In genomic region chr2:133655565-133656113, GRCh38 we compare ENCODE assay signal across 18 cellular contexts.
"Had no signal": no experiment of that assay in that cellular context is flagged by ENCODE, and none has a peak within 500 bp of the region (broad histone marks: within the 10 kb centered on the region; RNA-seq: fewer than 3 reads in every experiment).

No MANE protein-coding gene starts in this region.

- H3K9me3 ChIP-seq: neutrophil, psoas muscle, right lobe of liver, testis, upper lobe of right lung had no signal

- H3K36me3 ChIP-seq: neutrophil, right lobe of liver, spleen, tibial nerve, upper lobe of right lung had no signal

- H3K4me3 ChIP-seq: coronary artery, psoas muscle, right lobe of liver, spleen, testis, tibial nerve, upper lobe of right lung had no signal

- H3K4me1 ChIP-seq: psoas muscle, right lobe of liver, spleen, testis, upper lobe of right lung had no signal

- H3K27me3 ChIP-seq: neutrophil, right lobe of liver, spleen, testis, tibial nerve, upper lobe of right lung had no signal

- DNase-seq: effector CD4-positive, alpha-beta T cell; endodermal cell; islet precursor cell; mammary epithelial cell; naive thymus-derived CD4-positive, alpha-beta T cell; nephron progenitor cell; psoas muscle; retina; right lobe of liver; spleen; stimulated activated CD4-positive, alpha-beta T cell treated with anti-CD3 and anti-CD28 coated beads, Interleukin-15, amount 100 ng/mL, for 24 hours; stimulated activated CD4-positive, alpha-beta T cell treated with anti-CD3 and anti-CD28 coated beads, Interleukin-1b, Interleukin-23, amount 100 ng/mL, for 48 hours; stimulated activated CD4-positive, alpha-beta T cell treated with anti-CD3 and anti-CD28 coated beads, Interleukin-4, amount 100 ng/mL, for 24 hours; testis; upper lobe of right lung had no signal

- H3K27ac ChIP-seq: coronary artery, neutrophil, psoas muscle, right lobe of liver, spleen, testis, tibial nerve, upper lobe of right lung had no signal
